Comparison of ENCODE assay signal across 21 cellular contexts in genomic region chr1:90726716-90727480, GRCh38. TPM values are rescaled to one million over a fixed set of nuclear protein-coding genes. Genes with fewer than 3 reads are reported as not detected.
DNase-seq lines count a peak whose midpoint lies in the region; TF ChIP-seq lines count a peak whose summit lies in the region.
"Had no signal": no experiment of that assay in that cellular context is flagged by ENCODE, and none has a peak within 500 bp of the region (broad histone marks: within the 10 kb centered on the region; RNA-seq: fewer than 3 reads in every experiment).

No MANE protein-coding gene starts in this region.

- WGBS in esophagus muscularis mucosa = 41% methylated on average over 10 of the region's 44 CpGs
- no CpG with 5 or more reads among the region's 44 CpGs for WGBS in trophoblast cell (ENCODE audit: extremely low coverage, insufficient coverage, insufficient read length)
- 20 to 52% (median 29%) methylated on average over 6 to 44 of the region's 44 CpGs for WGBS in adrenal gland, 4 donors

- H3K79me1 ChIP-seq in trophoblast cell (ENCODE audit: low read length) = no peaks in the 10 kb centered on the region

- peaks cover 15% of the 10 kb centered on the region for H3K36me3 Mint-ChIP-seq in T-helper 1 cell treated with Interleukin-12 subunit alpha and Interleukin-12 subunit beta and Interleukin-4 antibody, amounts not matched to agents 30 μg/mL and 1 μg/mL, for 36 hours (ENCODE audit: low read depth)

- H3K79me2 ChIP-seq in trophoblast cell (ENCODE audit: control insufficient read depth, insufficient read depth, low read length, poor library complexity) = no peaks in the 10 kb centered on the region

- H3K4me1 Mint-ChIP-seq in T-helper 1 cell treated with Interleukin-12 subunit alpha and Interleukin-12 subunit beta and Interleukin-4 antibody, amounts not matched to agents 30 μg/mL and 1 μg/mL, for 36 hours (ENCODE audit: low read depth) = peaks cover 32% of the 10 kb centered on the region

- H3K4me3 ChIP-seq in HUES6 (ENCODE audit: low read depth, low read length) = peak overlapping the region; percentile 66
- peak overlapping the region in 3 of 4 donors; percentile 12 to 53 (median 41) for H3K4me3 ChIP-seq in esophagus muscularis mucosa
- H3K4me3 ChIP-seq in trophoblast cell (ENCODE audit: low read depth, low read length) = no peak overlapping the region
- peak overlapping the region in 1 of 4 donors; percentile 48 for H3K4me3 ChIP-seq in adrenal gland

- DNase-seq in T-helper 1 cell (no peak), esophagus muscularis mucosa (ENCODE audit: extremely low spot score) (peak; percentile 87), trophoblast cell (no peak), NCI-H2107 (lab: John Stamatoyannopoulos, UW) (no peak), adrenal gland (no peak), SW 1271 (lab: John Stamatoyannopoulos, UW) (no peak)
- DNase-seq: activated B cell treated with CpG ODN at 0.5 μM for 24 hours; activated T-cell treated with anti-CD3 and anti-CD28 coated beads, Interleukin-2, amount 50 U/mL, for 1 hour; body of pancreas; CD4-positive, alpha-beta T cell; effector memory CD4-positive, alpha-beta T cell; EL; GM23248; NCI-H187; NCI-H510A; OCI-M1; SK-N-SH; stimulated activated CD4-positive, alpha-beta T cell treated with anti-CD3 and anti-CD28 coated beads, Interleukin-4, amount 100 ng/mL, for 1 hour had no signal

- no peak overlapping the region for H3K18ac ChIP-seq in trophoblast cell (ENCODE audit: low read length)

- no peak overlapping the region for H3K4me3 Mint-ChIP-seq in T-helper 1 cell treated with Interleukin-12 subunit alpha and Interleukin-12 subunit beta and Interleukin-4 antibody, amounts not matched to agents 30 μg/mL and 1 μg/mL, for 36 hours
- H3K4me3 Mint-ChIP-seq: activated B cell treated with CpG ODN at 0.5 μM for 24 hours had no signal

- peaks cover 100% of the 10 kb centered on the region for H3K27me3 ChIP-seq in HUES6 (ENCODE audit: control insufficient read depth, insufficient read depth, low read length)
- H3K27me3 ChIP-seq in esophagus muscularis mucosa = peaks cover 21 to 100% (median 93%) of the 10 kb centered on the region in 4 donors
- peaks cover 85% of the 10 kb centered on the region for H3K27me3 ChIP-seq in trophoblast cell (ENCODE audit: insufficient read depth, low read length)
- peaks cover 100% of the 10 kb centered on the region for H3K27me3 ChIP-seq in adrenal gland

- H3K9ac ChIP-seq in HUES6 (ENCODE audit: low read length) (peak overlapping the region; percentile 11), trophoblast cell (ENCODE audit: low read length) (no peak overlapping the region)
- H3K9ac ChIP-seq: GM23248, SK-N-SH had no signal

- TF ChIP-seq EP300 in esophagus muscularis mucosa (IDR thresholded peaks at IDR 0.05) = no peak

- intact Hi-C loops in esophagus muscularis mucosa (cut with DNase I) = no loop called here
- intact Hi-C loops in adrenal gland (cut with DNase I) = loop anchor here (10.0 kb wide), 3 partner anchors 118 to 438 kb away; no protein-coding TSS in a partner anchor

- no peak overlapping the region for H2BK12ac ChIP-seq in trophoblast cell (ENCODE audit: low read length)

- no peak overlapping the region for H3K14ac ChIP-seq in trophoblast cell (ENCODE audit: low read length)

- H4K91ac ChIP-seq in trophoblast cell (ENCODE audit: low read depth, low read length) = no peak overlapping the region

- H4K12ac ChIP-seq in trophoblast cell (ENCODE audit: low read depth, low read length) = no peak overlapping the region

- peak overlapping the region; percentile 9 for H3K27ac Mint-ChIP-seq in T-helper 1 cell treated with Interleukin-12 subunit alpha and Interleukin-12 subunit beta and Interleukin-4 antibody, amounts not matched to agents 30 μg/mL and 1 μg/mL, for 36 hours
- H3K27ac Mint-ChIP-seq: CD4-positive, alpha-beta T cell had no signal

- no peaks in the 10 kb centered on the region for H3K36me3 ChIP-seq in HUES6 (ENCODE audit: control insufficient read depth, insufficient read depth, low read length)
- no peaks in the 10 kb centered on the region for H3K36me3 ChIP-seq in esophagus muscularis mucosa
- H3K36me3 ChIP-seq in trophoblast cell (ENCODE audit: control insufficient read depth in 1 of 2, insufficient read depth in 2 of 2, low read length in 2 of 2) = no peaks in the 10 kb centered on the region
- no peaks in the 10 kb centered on the region for H3K36me3 ChIP-seq in adrenal gland (replicated peaks in 1 of 2)

- H3K4ac ChIP-seq in trophoblast cell (ENCODE audit: low read depth, low read length) = no peak overlapping the region

- H3K27ac ChIP-seq in HUES6 (ENCODE audit: low read depth, low read length) = no peak overlapping the region
- no peak overlapping the region for H3K27ac ChIP-seq in esophagus muscularis mucosa (replicated peaks in 1 of 4)
- H3K27ac ChIP-seq in trophoblast cell (ENCODE audit: low read depth, low read length) = no peak overlapping the region
- H3K27ac ChIP-seq in adrenal gland = no peak overlapping the region
- H3K27ac ChIP-seq: 22Rv1, body of pancreas, GM23248 had no signal

- peaks cover 51% of the 10 kb centered on the region for H3K4me1 ChIP-seq in HUES6 (ENCODE audit: control insufficient read depth, insufficient read depth, low read length)
- peaks cover 50 to 66% (median 64%) of the 10 kb centered on the region in 4 donors for H3K4me1 ChIP-seq in esophagus muscularis mucosa
- peaks cover 26 to 30% of the 10 kb centered on the region in 2 experiments for H3K4me1 ChIP-seq in trophoblast cell (ENCODE audit: control insufficient read depth in 1 of 2, insufficient read depth in 2 of 2, low read length in 2 of 2)
- peaks cover 15 to 20% of the 10 kb centered on the region in 2 donors for H3K4me1 ChIP-seq in adrenal gland (replicated peaks in 1 of 2)

- H3K9me3 ChIP-seq in HUES6 (ENCODE audit: control insufficient read depth, insufficient read depth, low read depth, low read length) (no peaks in the 10 kb centered on the region), esophagus muscularis mucosa (no peaks in the 10 kb centered on the region), trophoblast cell (ENCODE audit: insufficient read depth, low read depth, low read length) (peaks cover 2% of the 10 kb centered on the region), adrenal gland (replicated peaks in 1 of 3) (no peaks in the 10 kb centered on the region)
- H3K9me3 ChIP-seq: body of pancreas, SK-N-SH had no signal

- H2AFZ ChIP-seq in trophoblast cell (ENCODE audit: insufficient read depth, low read length, poor library complexity) = no peak overlapping the region

- H3K4me2 ChIP-seq in trophoblast cell (ENCODE audit: low read length) = peak overlapping the region; percentile 53

- H3K23ac ChIP-seq in trophoblast cell (ENCODE audit: low read length) = no peak overlapping the region

- H3K27me3 Mint-ChIP-seq in T-helper 1 cell treated with Interleukin-12 subunit alpha and Interleukin-12 subunit beta and Interleukin-4 antibody, amounts not matched to agents 30 μg/mL and 1 μg/mL, for 36 hours (ENCODE audit: low read depth) = peaks cover 96% of the 10 kb centered on the region

- no peak overlapping the region for H2BK5ac ChIP-seq in trophoblast cell (ENCODE audit: low read depth, low read length, poor library complexity)

- TF ChIP-seq POLR2A in esophagus muscularis mucosa (IDR thresholded peaks at IDR 0.05; ENCODE audit: low read depth) (no peak), adrenal gland (IDR thresholded peaks at IDR 0.05) (no peak)

- H4K8ac ChIP-seq in trophoblast cell (ENCODE audit: low read depth, low read length) = no peak overlapping the region

- H2AK5ac ChIP-seq in trophoblast cell (ENCODE audit: low read length) = no peak overlapping the region

- H2BK120ac ChIP-seq in trophoblast cell (ENCODE audit: insufficient read depth, low read length, poor library complexity) = no peak overlapping the region

- peaks cover 17% of the 10 kb centered on the region for H3K9me3 Mint-ChIP-seq in T-helper 1 cell treated with Interleukin-12 subunit alpha and Interleukin-12 subunit beta and Interleukin-4 antibody, amounts not matched to agents 30 μg/mL and 1 μg/mL, for 36 hours

- TF ChIP-seq CTCF in esophagus muscularis mucosa (IDR thresholded peaks at IDR 0.05) (no peak), adrenal gland (IDR thresholded peaks at IDR 0.05) (no peak)

RNA-seq across cellular contexts. Expression of gene BARHL2, which starts 9.8 kb away (rescaled TPM):
- total RNA-seq in esophagus muscularis mucosa = not detected
- not detected in 2 replicates for polyA plus RNA-seq in trophoblast cell (2013)
- total RNA-seq in adrenal gland = not detected
- polyA plus RNA-seq in adrenal gland = not detected
- total RNA-seq: activated B cell treated with CpG ODN at 0.5 μM for 24 hours; body of pancreas; CD4-positive, alpha-beta T cell; GM23248 had no signal
- polyA plus RNA-seq: GM23248, SK-N-SH had no signal
